9 cellular contexts compared by ENCODE assay signal in the genomic region with DNA sequence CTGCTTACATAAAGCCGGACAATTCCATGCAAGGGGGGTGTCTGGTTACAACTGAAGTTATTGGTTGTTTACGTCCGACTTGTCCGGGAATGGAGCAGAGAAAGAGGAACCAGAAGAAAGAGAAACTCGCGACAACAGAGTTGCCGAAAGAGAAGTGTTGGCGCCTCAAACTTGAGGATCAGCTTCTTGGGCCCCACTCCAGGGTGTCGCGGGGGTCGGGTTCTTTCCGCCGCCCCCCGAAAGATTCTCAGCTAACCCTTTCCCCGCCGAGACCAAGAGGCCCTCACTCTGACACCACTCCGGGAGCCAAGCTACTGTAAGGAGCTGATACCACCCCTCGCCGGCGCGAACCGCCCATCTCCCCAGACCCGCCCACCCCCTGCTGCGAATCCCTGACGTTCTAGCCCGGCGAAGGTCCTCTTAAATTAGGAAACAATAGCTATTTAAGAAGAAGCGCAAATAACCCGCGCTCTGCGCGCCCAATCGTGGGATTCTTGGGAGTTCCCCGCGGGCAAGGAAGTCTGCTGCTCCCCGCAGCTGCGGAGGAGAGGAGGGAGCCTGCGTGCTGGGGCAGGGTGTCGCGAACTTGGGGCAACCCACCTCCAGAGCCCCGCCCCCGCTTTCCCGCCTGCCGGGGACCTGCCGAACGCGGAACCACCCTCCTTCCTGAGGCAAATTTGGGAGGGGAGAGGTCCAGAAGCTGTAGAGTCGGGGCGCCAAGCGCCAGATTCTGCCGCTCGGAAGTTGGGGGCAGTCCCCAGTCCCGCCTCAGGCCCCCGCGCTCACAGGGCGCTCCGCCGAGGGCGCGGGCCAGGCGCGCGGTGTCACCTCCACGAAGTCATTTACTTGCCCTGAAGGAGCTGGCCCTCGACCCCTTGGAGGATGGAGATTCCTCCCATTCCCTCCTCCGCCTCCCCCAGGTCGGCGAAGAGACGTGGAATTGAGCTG. TPM values are rescaled to one million over a fixed set of nuclear protein-coding genes. Genes with fewer than 3 reads are reported as not detected.
DNase-seq lines count a peak whose midpoint lies in the region; ATAC-seq and TF ChIP-seq lines count a peak whose summit lies in the region.
"Had no signal": no experiment of that assay in that cellular context is flagged by ENCODE, and none has a peak within 500 bp of the region (broad histone marks: within the 10 kb centered on the region; RNA-seq: fewer than 3 reads in every experiment).

No MANE protein-coding gene starts in this region.

- peaks cover 77% of the 10 kb centered on the region for H3K27me3 ChIP-seq in AG04450 (ENCODE audit: control insufficient read depth, insufficient read depth, low read length)
- H3K27me3 ChIP-seq in HAP-1 (ENCODE audit: low read depth), result peaks cover 16% of the 10 kb centered on the region; the same call in 1 of the 2 replicates

- in situ Hi-C loops in HAP-1 (cut with MboI; ENCODE audit: low sequenced_read_pairs), result no loop called here

- H3K4me1 ChIP-seq in HAP-1, result peaks cover 4% of the 10 kb centered on the region

- no peaks in the 10 kb centered on the region for H3K36me3 Mint-ChIP-seq in WTC11
- peaks cover 2% of the 10 kb centered on the region for H3K36me3 Mint-ChIP-seq in osteocyte (ENCODE audit: unreplicated experiment)

- H3K27me3 Mint-ChIP-seq in WTC11 (ENCODE audit: low read depth), result peaks cover 89% of the 10 kb centered on the region
- H3K27me3 Mint-ChIP-seq in osteocyte (ENCODE audit: unreplicated experiment), result peaks cover 88% of the 10 kb centered on the region

- DNase-seq in AG04450 (ENCODE audit: low read depth, low spot score), result no peak
- peak; percentile 54 for DNase-seq in WTC11 (ENCODE audit: low spot score)
- peak; percentile 17 for DNase-seq in fibroblast of the aortic adventitia (ENCODE audit: low read depth)
- DNase-seq in osteocyte (ENCODE audit: extremely low spot score, unreplicated experiment), result no peak
- no peak for DNase-seq in HAP-1 (ENCODE audit: low spot score in 2 of 2)
- DNase-seq in NCI-H345 treated with DMSO at 0.1 percent for 48 hours (lab: John Stamatoyannopoulos, UW; ENCODE audit: unreplicated experiment), result no peak

- POLR2A ChIA-PET in AG04450 (lab: Yijun Ruan, JAX) (no interaction called here), WTC11 (lab: Charles Lee) (interaction anchor here (1.0 kb wide), 1 partner anchor 8 kb away, joined by 4 read pairs; the partner anchor contains the start of gene SP9)

- H3K4me1 Mint-ChIP-seq in WTC11 (peaks cover 44% of the 10 kb centered on the region), osteocyte (ENCODE audit: unreplicated experiment) (peaks cover 27% of the 10 kb centered on the region)

- H3K27ac Mint-ChIP-seq in WTC11 (no peak overlapping the region), osteocyte (ENCODE audit: unreplicated experiment) (peak overlapping the region; percentile 38)

- no peak for TF ChIP-seq CTCF in AG04450 (IDR thresholded peaks at IDR 0.05; ENCODE audit: low read depth, low read length)
- TF ChIP-seq CTCF in WTC11 (IDR thresholded peaks at IDR 0.05), result no peak
- no peak for TF ChIP-seq CTCF in fibroblast of the aortic adventitia (IDR thresholded peaks at IDR 0.05; ENCODE audit: insufficient read depth, low read length)
- no peak for TF ChIP-seq CTCF in osteocyte (IDR thresholded peaks at IDR 0.05)

- H3K9me3 Mint-ChIP-seq in WTC11 (no peaks in the 10 kb centered on the region), osteocyte (ENCODE audit: unreplicated experiment) (no peaks in the 10 kb centered on the region)

- ATAC-seq in GM18907 (IDR thresholded peaks at IDR 0.05; ENCODE audit: unreplicated experiment) (peak; percentile 33), WTC11 (peak; percentile 25), HG02571 (IDR thresholded peaks at IDR 0.05; ENCODE audit: unreplicated experiment) (no peak)
- ATAC-seq: HCT116 had no signal

- H3K9me3 ChIP-seq in AG04450 (ENCODE audit: control insufficient read depth, insufficient read depth, low read length), result peaks cover 3% of the 10 kb centered on the region; the same call in 1 of the 2 replicates
- H3K9me3 ChIP-seq in HAP-1, result no peaks in the 10 kb centered on the region

- H3K4me3 Mint-ChIP-seq in WTC11, result peak overlapping the region; percentile 87
- H3K4me3 Mint-ChIP-seq in osteocyte (ENCODE audit: unreplicated experiment), result peak overlapping the region; percentile 70

- no peak overlapping the region for H3K27ac ChIP-seq in AG04450 (ENCODE audit: low read depth, low read length)

- CTCF ChIA-PET in AG04450 (lab: Charles Lee) (interaction anchor here (0.6 to 1.4 kb wide), 3 partner anchors 15 to 345 kb away, joined by 3 to 4 read pairs (median 4); no protein-coding TSS in a partner anchor), WTC11 (lab: Charles Lee) (interaction anchor here (0.7 to 5.5 kb wide), 10 partner anchors 10 to 272 kb away, joined by 3 to 56 read pairs (median 4); partner anchors contain the start of gene OLA1)

- no peaks in the 10 kb centered on the region for H3K36me3 ChIP-seq in HAP-1 (replicated peaks)

- H3K4me3 ChIP-seq in AG04450 (ENCODE audit: low read depth, low read length) (peak overlapping the region; percentile 52), fibroblast of the aortic adventitia (ENCODE audit: low read depth, low read length) (peak overlapping the region; percentile 53), HAP-1 (no peak overlapping the region)

TF ChIP-seq in WTC11, 78 proteins besides CTCF, POLR2A, EP300 and RAD21 (continues in another document):
- TF ChIP-seq E2F4 (CRISPR knock-in tag; IDR thresholded peaks at IDR 0.05; ENCODE audit: borderline replicate concordance, low read depth) (no peak), NFYB (CRISPR knock-in tag; conservative IDR thresholded peaks at IDR 0.05; ENCODE audit: low read depth) (no peak), HMGXB4 (CRISPR knock-in tag; IDR thresholded peaks at IDR 0.05) (no peak), ZNF121 (CRISPR knock-in tag; IDR thresholded peaks at IDR 0.05) (peak; percentile 67; the same call in 1 of the 2 replicates), TP53 (CRISPR knock-in tag; IDR thresholded peaks at IDR 0.05) (no peak), SMAD3 (CRISPR knock-in tag; IDR thresholded peaks at IDR 0.05; ENCODE audit: borderline replicate concordance) (no peak), RELA (CRISPR knock-in tag; IDR thresholded peaks at IDR 0.05; ENCODE audit: borderline replicate concordance) (no peak), FOXK1 (CRISPR knock-in tag; IDR thresholded peaks at IDR 0.05) (peak; percentile 91), FOXP1 (CRISPR knock-in tag; IDR thresholded peaks at IDR 0.05; ENCODE audit: borderline replicate concordance) (0 out of 2 replicates have a peak, but pooled peaks have one; percentile 9), ZBTB21 (CRISPR knock-in tag; IDR thresholded peaks at IDR 0.05; ENCODE audit: borderline replicate concordance) (no peak), E2F1 (CRISPR knock-in tag; IDR thresholded peaks at IDR 0.05) (no peak), ETV6 (CRISPR knock-in tag; IDR thresholded peaks at IDR 0.05) (no peak)

RNA-seq across cellular contexts. Expression of gene SP9, which starts 8.5 kb away (rescaled TPM):
- polyA plus RNA-seq in AG04450 (2011; rRNA removed), result not detected in 2 replicates
- polyA minus RNA-seq in AG04450 (2011; rRNA and poly(A)+ RNA removed), result not detected in 2 replicates
- 0.07 to 0.21 TPM in 2 of 3 replicates, not detected in the other for total RNA-seq in WTC11 (2021)
- total RNA-seq in fibroblast of the aortic adventitia (ENCODE audit: low replicate concordance), result not detected in 2 replicates
- total RNA-seq in osteocyte, result not detected in 2 replicates

Comparison
In these comparisons a context has a peak if more than half of its experiments do, and no peak if none do; other contexts are left out.
1. DNase-seq: peak in WTC11 (single experiment) and fibroblast of the aortic adventitia (single experiment); none in AG04450 (single experiment), osteocyte (single experiment), HAP-1 (0 of 2) and NCI-H345 treated with DMSO at 0.1 percent for 48 hours (single experiment).